ENCODE assay signal across 8 cellular contexts in the genomic region with DNA sequence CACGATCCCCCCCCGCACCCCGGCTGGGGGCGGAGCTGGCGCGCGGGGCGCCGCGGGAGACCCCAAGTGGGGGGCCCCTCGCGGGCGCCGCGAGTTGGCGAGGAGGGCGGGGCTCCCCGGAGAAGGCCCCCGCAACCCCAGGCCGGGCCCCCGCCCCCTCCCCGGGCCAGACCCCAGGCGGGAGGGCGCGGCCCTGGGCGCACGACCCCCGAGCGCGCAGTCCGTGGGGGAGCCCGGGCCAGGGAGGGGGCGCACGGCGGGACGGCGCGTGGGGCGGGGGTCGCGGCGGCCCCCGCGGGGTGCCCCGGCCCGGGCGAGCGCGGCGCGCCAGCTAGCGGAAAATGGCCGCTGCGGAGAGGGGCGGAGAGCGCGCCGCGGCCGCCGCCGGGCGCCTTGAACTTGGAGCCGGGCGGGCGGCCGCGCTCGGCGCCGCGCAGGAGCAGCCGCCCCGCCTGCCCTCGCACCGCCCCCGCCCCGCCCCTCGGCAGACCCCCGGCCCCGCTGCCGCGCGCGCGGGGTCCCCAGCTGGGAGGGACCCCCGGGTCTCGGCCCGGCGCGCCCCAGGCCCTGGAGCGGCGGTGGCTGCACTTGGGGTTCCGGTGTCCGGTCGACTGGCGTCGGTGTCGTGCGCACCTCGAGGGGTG. TPM values are rescaled to one million over a fixed set of nuclear protein-coding genes. Genes with fewer than 3 reads are reported as not detected.
DNase-seq lines count a peak whose midpoint lies in the region; ATAC-seq lines count a peak whose summit lies in the region.

No MANE protein-coding gene starts in this region.

- no peak overlapping the region for H3K27ac Mint-ChIP-seq in activated naive CD4-positive, alpha-beta T cell treated with anti-CD3 and anti-CD28 coated beads, Interleukin-2, amount 50 U/mL, for 72 hours

- H3K36me3 Mint-ChIP-seq in activated naive CD4-positive, alpha-beta T cell treated with anti-CD3 and anti-CD28 coated beads, Interleukin-2, amount 50 U/mL, for 72 hours: peaks cover 0 to 4% of the 10 kb centered on the region in 2 donors

- DNase-seq in DMS53 (lab: John Stamatoyannopoulos, UW) (peak; percentile 55), DMS53 treated with DMSO at 0.1 percent for 48 hours (lab: John Stamatoyannopoulos, UW; ENCODE audit: unreplicated experiment) (no peak), HuH-7 (ENCODE audit: low spot score) (no peak)
- DNase-seq in Jurkat, Clone E6-1 (ENCODE audit: low read depth, low spot score): no peak
- peak in 1 of 2 donors; percentile 47 for DNase-seq in activated naive CD4-positive, alpha-beta T cell treated with anti-CD3 and anti-CD28 coated beads, Interleukin-2, amount 50 U/mL, for 72 hours (ENCODE audit: low spot score in 2 of 2)
- DNase-seq in stimulated activated CD4-positive, alpha-beta T cell treated with anti-CD3 and anti-CD28 coated beads, Interleukin-4, amount 100 ng/mL, for 1 hour: peak; percentile 52

- H3K4me3 ChIP-seq in Jurkat, Clone E6-1 (ENCODE audit: low read length): peak overlapping the region; percentile 63
- H3K4me3 ChIP-seq in iPS-18c (ENCODE audit: insufficient read depth, low read depth, low read length): peak overlapping the region; percentile 28; the same call in 1 of the 2 replicates

- H3K9me3 ChIP-seq in iPS-18c (ENCODE audit: control insufficient read depth, insufficient read depth, low read length): peaks cover 4% of the 10 kb centered on the region

- peak; percentile 31 to 56 for ATAC-seq in activated naive CD4-positive, alpha-beta T cell treated with anti-CD3 and anti-CD28 coated beads, Interleukin-2, amount 50 U/mL, for 72 hours
- no peak for ATAC-seq in HG02938 (IDR thresholded peaks at IDR 0.05; ENCODE audit: unreplicated experiment)

- H3K9me3 Mint-ChIP-seq in activated naive CD4-positive, alpha-beta T cell treated with anti-CD3 and anti-CD28 coated beads, Interleukin-2, amount 50 U/mL, for 72 hours: no peaks in the 10 kb centered on the region

RNA-seq across cellular contexts. Expression of a gene that starts 6.4 kb away (rescaled TPM):
- polyA plus RNA-seq in Jurkat, Clone E6-1 (2012; ENCODE audit: insufficient read depth, insufficient read length): 5.2 TPM
- 10 to 100 TPM; 10.4 to 23.1 TPM for total RNA-seq in activated naive CD4-positive, alpha-beta T cell treated with anti-CD3 and anti-CD28 coated beads, Interleukin-2, amount 50 U/mL, for 72 hours

Comparison
In these comparisons a context has a peak if more than half of its experiments do, and no peak if none do; other contexts are left out.
1. DNase-seq: peak in DMS53 (single experiment) and stimulated activated CD4-positive, alpha-beta T cell treated with anti-CD3 and anti-CD28 coated beads, Interleukin-4, amount 100 ng/mL, for 1 hour (single experiment); none in DMS53 treated with DMSO at 0.1 percent for 48 hours (single experiment), Jurkat, Clone E6-1 (single experiment) and HuH-7 (single experiment).